ENCODE assay signal across 24 cellular contexts in the genomic region with DNA sequence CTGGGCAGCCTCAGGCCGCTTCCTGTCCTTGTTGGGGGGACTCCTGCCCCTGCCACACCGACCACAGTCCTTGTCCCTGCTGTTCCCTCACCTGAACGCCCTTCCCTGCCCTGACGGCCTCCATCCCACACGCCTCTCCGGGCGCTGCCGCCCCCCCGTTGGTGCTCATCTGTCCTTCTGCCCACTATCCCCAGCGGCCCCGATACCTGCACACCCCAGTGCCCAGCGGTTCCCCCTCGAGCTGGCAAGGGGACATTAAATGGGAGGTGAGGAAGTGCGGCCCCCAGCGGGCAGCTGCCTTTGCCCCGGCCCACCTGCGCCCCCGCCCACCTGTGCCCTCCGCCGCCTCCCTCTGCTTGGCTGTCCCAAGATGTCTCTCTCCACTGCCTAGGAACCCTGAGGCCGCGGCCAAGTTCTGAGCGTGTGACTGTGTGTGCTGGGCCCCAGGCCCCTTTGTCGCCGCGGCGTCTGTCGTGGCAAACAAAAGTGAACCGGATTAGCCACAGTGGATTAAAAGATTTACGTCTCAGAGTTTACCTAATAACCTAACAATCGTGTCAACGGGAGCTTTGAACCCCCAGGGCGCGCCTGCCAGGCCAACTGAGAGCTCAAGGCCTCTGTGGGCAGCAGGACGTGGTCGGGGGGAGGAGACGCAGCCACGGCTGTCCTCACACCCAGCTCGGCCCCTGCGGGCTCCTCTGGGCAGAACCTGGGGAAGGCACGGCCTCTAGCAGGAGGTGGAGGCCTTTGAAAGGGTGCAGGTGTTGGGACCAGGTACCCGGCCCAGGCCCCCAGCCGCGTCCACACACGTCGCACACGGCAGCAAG.
"Had no signal": no experiment of that assay in that cellular context is flagged by ENCODE, and none has a peak within 500 bp of the region (broad histone marks: within the 10 kb centered on the region; RNA-seq: fewer than 3 reads in every experiment).

No MANE protein-coding gene starts in this region.

- ATAC-seq: activated T-cell treated with anti-CD3 and anti-CD28 coated beads, Interleukin-2, amount 50 U/mL, for 72 hours; left lung; naive thymus-derived CD8-positive, alpha-beta T cell; psoas muscle; right cardiac atrium; stimulated activated naive CD8-positive, alpha-beta T cell treated with anti-CD3 and anti-CD28 coated beads, Interleukin-15, Interleukin-2, amounts not matched to agents 100 U/mL and 50 U/mL, for 24 hours; upper lobe of right lung; WTC11 had no signal

- H3K27me3 ChIP-seq: ovary had no signal

- H3K27ac ChIP-seq: coronary artery, left lung, ovary, psoas muscle, upper lobe of right lung had no signal

- DNase-seq: activated CD4-positive, alpha-beta T cell treated with anti-CD3 and anti-CD28 coated beads, Interleukin-2, amount 50 U/mL, for 48 hours; activated effector memory CD4-positive, alpha-beta T cell treated with Interleukin-2 at 50 U/mL for 16 hours; activated naive CD4-positive, alpha-beta T cell treated with anti-CD3 and anti-CD28 coated beads for 36 hours; activated naive CD8-positive, alpha-beta T cell treated with anti-CD3 and anti-CD28 coated beads, Interleukin-2, amount 10 ng/mL, durations not matched to agents 7 days and 5 days; activated T-cell treated with anti-CD3 and anti-CD28 coated beads, Interleukin-2, amount 50 U/mL, for 72 hours; amygdala; erythroblast; foreskin fibroblast; immature natural killer cell; kidney glomerular epithelial cell; naive thymus-derived CD8-positive, alpha-beta T cell; ovary; stimulated activated CD4-positive, alpha-beta T cell treated with anti-CD3 and anti-CD28 coated beads, Interleukin-4, amount 100 ng/mL, for 24 hours; stimulated activated naive CD8-positive, alpha-beta T cell treated with anti-CD3 and anti-CD28 coated beads, Interleukin-15, Interleukin-2, amounts not matched to agents 100 U/mL and 50 U/mL, for 24 hours; T-helper 1 cell; T-helper 9 cell; upper lobe of right lung had no signal

- H3K36me3 ChIP-seq: left lung, ovary, upper lobe of right lung had no signal

- H3K4me3 ChIP-seq: coronary artery, left lung, ovary, psoas muscle, upper lobe of right lung had no signal

- H3K9me3 ChIP-seq: left lung, ovary, psoas muscle, upper lobe of right lung had no signal

- FAIRE-seq: bronchial epithelial cell, endometrium had no signal

- H3K4me1 ChIP-seq: psoas muscle, upper lobe of right lung had no signal
